In genomic region chr16:457732-458400, GRCh38 we compare ENCODE assay signal across 9 cellular contexts. TPM values are rescaled to one million over a fixed set of nuclear protein-coding genes. Genes with fewer than 3 reads are reported as not detected.
A peak's percentile ranks its signal among the peaks of the same experiment; 100 is the strongest.
DNase-seq lines count a peak whose midpoint lies in the region; ATAC-seq and TF ChIP-seq lines count a peak whose summit lies in the region.
"Had no signal": no experiment of that assay in that cellular context is flagged by ENCODE, and none has a peak within 500 bp of the region (broad histone marks: within the 10 kb centered on the region; RNA-seq: fewer than 3 reads in every experiment).

No MANE protein-coding gene starts in this region.

- no peak for TF ChIP-seq POLR2A in upper lobe of left lung (IDR thresholded peaks at IDR 0.05)

- peaks cover 8 to 16% (median 13%) of the 10 kb centered on the region in 4 donors for H3K4me1 ChIP-seq in upper lobe of left lung

- CTCF ChIA-PET in RWPE1 (lab: Yijun Ruan, JAX) = no interaction called here

- peak in 1 of 4 donors; percentile 44 for TF ChIP-seq EP300 in upper lobe of left lung (IDR thresholded peaks at IDR 0.05)

- WGBS in upper lobe of left lung, 2 donors = 70 to 80% methylated on average over 6 to 14 of the region's 14 CpGs

- ATAC-seq in upper lobe of left lung (ENCODE audit: low FRiP score in 2 of 2) = peak; percentile 20 to 61
- no peak for ATAC-seq in HG02973 (IDR thresholded peaks at IDR 0.05; ENCODE audit: unreplicated experiment)
- ATAC-seq in HG03432 (IDR thresholded peaks at IDR 0.05; ENCODE audit: unreplicated experiment) = no peak
- ATAC-seq in GM19455 (IDR thresholded peaks at IDR 0.05; ENCODE audit: unreplicated experiment) = no peak

- H3K27ac ChIP-seq in RWPE1 (peak overlapping the region; percentile 51), upper lobe of left lung (peak overlapping the region; percentile 64 to 87 (median 72))

- no peaks in the 10 kb centered on the region for H3K27me3 ChIP-seq in upper lobe of left lung

- peaks cover 0 to 12% (median 5%) of the 10 kb centered on the region in 4 donors for H3K36me3 ChIP-seq in upper lobe of left lung

- no peak overlapping the region for H3K4me3 ChIP-seq in fibroblast of pulmonary artery (replicated peaks; ENCODE audit: low read depth, low read length)
- H3K4me3 ChIP-seq in upper lobe of left lung = no peak overlapping the region

- DNase-seq in RWPE1 (ENCODE audit: low spot score) (no peak), fibroblast of pulmonary artery (ENCODE audit: low read depth) (peak; percentile 61), myocyte (ENCODE audit: low read depth) (peak; percentile 79), upper lobe of left lung (peak in 1 of 2 donors; percentile 68)
- DNase-seq: activated naive CD4-positive, alpha-beta T cell; occipital lobe had no signal

- H3K9me3 ChIP-seq in upper lobe of left lung = no peaks in the 10 kb centered on the region

- TF ChIP-seq CTCF in RWPE1 (conservative IDR thresholded peaks at IDR 0.05; ENCODE audit: low read depth) (no peak), fibroblast of pulmonary artery (IDR thresholded peaks at IDR 0.05; ENCODE audit: low read length, missing control alignments) (no peak), upper lobe of left lung (IDR thresholded peaks at IDR 0.05) (no peak)

- POLR2A ChIA-PET in RWPE1 (lab: Yijun Ruan, JAX; ENCODE audit: low non-redundant PET) = no interaction called here

RNA-seq across cellular contexts. Expression of gene RAB11FIP3, which starts 32.4 kb away (rescaled TPM):
- total RNA-seq in myocyte = 114 and 126 TPM in 2 replicates
- 71.0 TPM for polyA plus RNA-seq in myocyte (2012)
- total RNA-seq in upper lobe of left lung = 10 to 100 TPM; 38.9 to 95.3 (median 43.8) TPM

RNA-seq across cellular contexts. Expression of gene DECR2, which starts 56.2 kb away (rescaled TPM):
- total RNA-seq in myocyte (27.1 and 28.6 TPM in 2 replicates), upper lobe of left lung (10 to 100 TPM in 5 of 6 donors, 1 to 10 TPM in 1; 8.6 to 22.4 (median 14.6) TPM)
- 20.8 TPM for polyA plus RNA-seq in myocyte (2012)

Comparison
In these comparisons a context has a peak if more than half of its experiments do, and no peak if none do; other contexts are left out.
1. ATAC-seq: peak in upper lobe of left lung (2 of 2); none in HG02973 (single experiment), HG03432 (single experiment) and GM19455 (single experiment).